In the genomic region with DNA sequence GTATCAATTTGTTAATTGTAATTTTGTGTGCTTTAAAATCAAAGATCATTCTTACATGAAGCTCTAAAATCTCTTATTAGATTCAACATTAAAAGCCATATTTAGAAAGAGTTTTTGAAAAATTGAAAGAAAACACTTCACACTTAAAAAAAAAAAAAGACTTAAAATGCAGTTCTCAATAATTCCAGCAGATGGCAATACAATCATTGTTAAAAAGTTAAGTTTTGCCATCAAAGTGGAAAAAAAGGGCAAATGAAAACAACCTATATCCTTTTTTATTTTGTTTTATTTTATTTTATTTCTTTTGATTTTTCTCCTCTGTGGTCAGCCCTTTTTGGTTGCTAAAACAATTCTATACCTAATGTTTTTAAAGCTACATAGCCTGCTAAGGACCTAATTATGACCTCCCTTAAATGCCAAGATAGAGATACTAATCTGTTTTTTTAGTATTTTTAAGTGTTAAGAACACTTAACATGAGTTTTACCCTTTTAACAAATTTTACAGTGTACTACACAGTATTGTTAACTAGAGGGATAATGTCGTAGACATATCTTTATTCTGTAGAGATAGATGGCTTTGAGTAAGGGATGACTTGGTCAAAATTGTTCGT, we compare ENCODE assay signal across 9 cellular contexts.
A peak's percentile ranks its signal among the peaks of the same experiment; 100 is the strongest.
DNase-seq lines count a peak whose midpoint lies in the region; FAIRE-seq and TF ChIP-seq lines count a peak whose summit lies in the region.
"Had no signal": no experiment of that assay in that cellular context is flagged by ENCODE, and none has a peak within 500 bp of the region (broad histone marks: within the 10 kb centered on the region; RNA-seq: fewer than 3 reads in every experiment).

No MANE protein-coding gene starts in this region.

- no peaks in the 10 kb centered on the region for H3K36me3 ChIP-seq in MM.1S (replicated peaks; ENCODE audit: insufficient read depth, low read length)

- peaks cover 27% of the 10 kb centered on the region for H3K4me1 Mint-ChIP-seq in osteocyte (ENCODE audit: unreplicated experiment)

- H3K79me2 ChIP-seq in MM.1S (ENCODE audit: low read length) = no peaks in the 10 kb centered on the region

- H3K9me3 ChIP-seq in MM.1S (replicated peaks; ENCODE audit: insufficient read depth, low read length) = no peaks in the 10 kb centered on the region

- peak overlapping the region; percentile 43 for H3K27ac Mint-ChIP-seq in osteocyte (ENCODE audit: unreplicated experiment)
- H3K27ac Mint-ChIP-seq: activated naive CD8-positive, alpha-beta T cell had no signal

- H2AFZ ChIP-seq in MM.1S (ENCODE audit: low read length) = no peak overlapping the region

- no peak overlapping the region for H3K4me2 ChIP-seq in MM.1S (ENCODE audit: low read depth, low read length)

- TF ChIP-seq CTCF in MM.1S (IDR thresholded peaks at IDR 0.05; ENCODE audit: low read length) (peak; percentile 49), osteocyte (IDR thresholded peaks at IDR 0.05) (peak; percentile 68)

- H3K27me3 Mint-ChIP-seq in osteocyte (ENCODE audit: unreplicated experiment) = peaks cover 19% of the 10 kb centered on the region

- H3K4me1 ChIP-seq in MM.1S (ENCODE audit: low read length) = no peaks in the 10 kb centered on the region

- no peaks in the 10 kb centered on the region for H3K27me3 ChIP-seq in MM.1S (replicated peaks; ENCODE audit: insufficient read depth, low read length)

- H3K9me3 Mint-ChIP-seq in osteocyte (ENCODE audit: unreplicated experiment) = no peaks in the 10 kb centered on the region

- H3F3A ChIP-seq in MM.1S (ENCODE audit: insufficient read depth, low read length) = no peaks in the 10 kb centered on the region

- H3K4me3 Mint-ChIP-seq in osteocyte (ENCODE audit: unreplicated experiment) = no peak overlapping the region
- H3K4me3 Mint-ChIP-seq: activated naive CD8-positive, alpha-beta T cell had no signal

- H3K36me3 Mint-ChIP-seq in osteocyte (ENCODE audit: unreplicated experiment) = peaks cover 1% of the 10 kb centered on the region
- H3K36me3 Mint-ChIP-seq: activated naive CD8-positive, alpha-beta T cell had no signal

- DNase-seq in MM.1S (peak; percentile 11), dermis microvascular lymphatic vessel endothelial cell (ENCODE audit: low read depth in 2 of 2) (peak; percentile 26 to 38), osteocyte (ENCODE audit: extremely low spot score, unreplicated experiment) (no peak), retina (no peak), cerebellum (ENCODE audit: low spot score) (no peak), GM19238 (ENCODE audit: insufficient read length, low spot score) (no peak)
- DNase-seq in activated CD4-positive, alpha-beta T cell treated with anti-CD3 and anti-CD28 coated beads, Interleukin-2, amount 50 U/mL, for 4 hours = no peak

- FAIRE-seq in G401.6 (lab: Jason Lieb, UNC) = peak; percentile 96

- H3K4me3 ChIP-seq in MM.1S (ENCODE audit: low read length) = no peak overlapping the region

- H4K20me1 ChIP-seq in MM.1S (ENCODE audit: insufficient read depth, low read length) = no peaks in the 10 kb centered on the region

- no peaks in the 10 kb centered on the region for H3K9me2 ChIP-seq in MM.1S (replicated peaks; ENCODE audit: insufficient read depth, low read length)

- no peak overlapping the region for H3K27ac ChIP-seq in MM.1S (ENCODE audit: low read length)

- H3K9ac ChIP-seq in MM.1S (ENCODE audit: low read length) = no peak overlapping the region

Comparison
In these comparisons a context has a peak if more than half of its experiments do, and no peak if none do; other contexts are left out.
1. DNase-seq: peak in MM.1S (single experiment) and dermis microvascular lymphatic vessel endothelial cell (2 of 2); none in osteocyte (single experiment), activated CD4-positive, alpha-beta T cell treated with anti-CD3 and anti-CD28 coated beads, Interleukin-2, amount 50 U/mL, for 4 hours (0 of 2), retina (single experiment), cerebellum (single experiment) and GM19238 (single experiment).